In the genomic region with DNA sequence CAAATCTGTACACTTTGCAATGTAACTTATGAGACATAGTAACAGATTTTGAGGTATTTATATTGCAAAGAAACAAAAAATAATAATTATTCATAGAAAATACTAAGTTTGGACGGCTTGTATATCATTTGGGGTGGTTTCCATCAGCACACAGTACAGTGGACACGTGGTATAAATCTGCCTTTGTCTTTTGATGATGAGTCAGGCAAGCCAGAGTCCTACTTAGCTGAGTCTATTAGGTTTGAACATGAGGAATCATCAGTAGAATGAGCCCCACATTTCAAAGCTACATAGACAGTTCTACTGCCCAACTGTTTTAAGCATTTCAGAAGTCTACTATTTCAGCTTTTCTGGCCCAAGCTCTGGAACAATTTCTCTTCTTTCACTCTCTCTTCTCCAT, we compare ENCODE assay signal across 20 cellular contexts.
DNase-seq lines count a peak whose midpoint lies in the region; ATAC-seq, FAIRE-seq and TF ChIP-seq lines count a peak whose summit lies in the region.
"Had no signal": no experiment of that assay in that cellular context is flagged by ENCODE, and none has a peak within 500 bp of the region (broad histone marks: within the 10 kb centered on the region; RNA-seq: fewer than 3 reads in every experiment).

No MANE protein-coding gene starts in this region.

- H2AFZ ChIP-seq in SK-N-SH (ENCODE audit: low read depth) (no peak overlapping the region), astrocyte (ENCODE audit: low read depth, low read length) (no peak overlapping the region)
- H2AFZ ChIP-seq: PC-9 had no signal

- no peaks in the 10 kb centered on the region for H3K27me3 Mint-ChIP-seq in astrocyte (ENCODE audit: low read depth, unreplicated experiment)

- POLR2A ChIA-PET in SK-N-SH (lab: Yijun Ruan, JAX) (no interaction called here), A673 (lab: Charles Lee; ENCODE audit: low non-redundant PET) (no interaction called here)

- no peaks in the 10 kb centered on the region for H3K9me2 ChIP-seq in SK-N-SH

- H3K79me2 ChIP-seq in SK-N-SH (ENCODE audit: insufficient read depth) (no peaks in the 10 kb centered on the region), astrocyte (ENCODE audit: insufficient read depth, low read length) (no peaks in the 10 kb centered on the region)

- H3K4me1 ChIP-seq in SK-N-SH (ENCODE audit: control insufficient read depth in 1 of 2, insufficient read depth in 2 of 2, low read depth in 1 of 2, low read length in 1 of 2) (peaks cover 0 to 4% of the 10 kb centered on the region in 2 experiments; a peak in 3 of 4 replicates), astrocyte (ENCODE audit: insufficient read depth, low read length) (no peaks in the 10 kb centered on the region), A673 (ENCODE audit: insufficient read depth, low read length, poor library complexity, severe bottlenecking) (no peaks in the 10 kb centered on the region)

- no peak overlapping the region for H3K4me2 ChIP-seq in SK-N-SH
- H3K4me2 ChIP-seq in astrocyte (ENCODE audit: low read length) = no peak overlapping the region
- H3K4me2 ChIP-seq: PC-9 had no signal

- H3F3A ChIP-seq in SK-N-SH (replicated peaks; ENCODE audit: insufficient read depth) = no peaks in the 10 kb centered on the region

- no TSS peak for BruUV-seq in A673 (replicated peaks; lab: Mats Ljungman, UMichigan)

- H3K4me3 Mint-ChIP-seq in astrocyte (ENCODE audit: unreplicated experiment) = no peak overlapping the region

- DNase-seq in SK-N-SH = no peak
- DNase-seq in astrocyte (ENCODE audit: low read depth) = no peak
- peak; percentile 18 for DNase-seq in myocyte (ENCODE audit: low read depth)
- no peak for DNase-seq in NCI-H2029 (lab: John Stamatoyannopoulos, UW)
- no peak for DNase-seq in A673 (ENCODE audit: low spot score)
- DNase-seq in NAMALWA (ENCODE audit: low spot score) = no peak
- DNase-seq: COR-L47, HCEC 1CT, NCI-H1417 treated with DMSO at 0.1 percent for 48 hours, NCI-H1930, NCI-H2171, NCI-H774, PC-9 had no signal

- no peak overlapping the region for H3K27ac ChIP-seq in SK-N-SH (ENCODE audit: low read depth in 2 of 2, low read length in 1 of 2)
- no peak overlapping the region for H3K27ac ChIP-seq in astrocyte (ENCODE audit: low read depth, low read length)
- H3K27ac ChIP-seq in A673 (ENCODE audit: low read depth, low read length, poor library complexity, severe bottlenecking) = no peak overlapping the region
- H3K27ac ChIP-seq: 22Rv1, C4-2B, HL-60, PC-9, SJSA1 had no signal

- H3K27me3 ChIP-seq in SK-N-SH (ENCODE audit: insufficient read depth) (no peaks in the 10 kb centered on the region), astrocyte (ENCODE audit: insufficient read depth, low read length) (no peaks in the 10 kb centered on the region), A673 (replicated peaks; ENCODE audit: insufficient read depth, low read depth, low read length, poor library complexity) (peaks cover 41% of the 10 kb centered on the region)
- H3K27me3 ChIP-seq: SJSA1 had no signal

- no peaks in the 10 kb centered on the region for H4K20me1 ChIP-seq in SK-N-SH (ENCODE audit: insufficient read depth)
- H4K20me1 ChIP-seq in astrocyte (ENCODE audit: insufficient read depth, low read length) = no peaks in the 10 kb centered on the region

- CTCF ChIA-PET in SK-N-SH (lab: Yijun Ruan, JAX) = interaction anchor here (1.1 kb wide), 1 partner anchor 91 kb away, joined by 3 read pairs; no protein-coding TSS in a partner anchor
- CTCF ChIA-PET in A673 (lab: Charles Lee) = interaction anchor here (0.6 kb wide), 1 partner anchor 669 kb away, joined by 8 read pairs; no protein-coding TSS in a partner anchor

- WGBS in SK-N-SH (ENCODE audit: low lambda C conversion rate) = 50% methylated on average over 2 of the region's 2 CpGs

- H3K4me3 ChIP-seq in SK-N-SH (ENCODE audit: low read depth in 2 of 2, low read length in 1 of 2) (no peak overlapping the region), astrocyte (ENCODE audit: insufficient read depth, low read depth, low read length) (no peak overlapping the region), A673 (ENCODE audit: low read depth, low read length, poor library complexity, severe bottlenecking) (no peak overlapping the region)
- H3K4me3 ChIP-seq: PC-9, SJSA1 had no signal

- H3K9me3 ChIP-seq in SK-N-SH = no peaks in the 10 kb centered on the region
- no peaks in the 10 kb centered on the region for H3K9me3 ChIP-seq in astrocyte (ENCODE audit: insufficient read depth, low read depth, low read length)
- no peaks in the 10 kb centered on the region for H3K9me3 ChIP-seq in A673 (ENCODE audit: low read depth, low read length, poor library complexity, severe bottlenecking)
- H3K9me3 ChIP-seq: SJSA1 had no signal

- no peak overlapping the region for H3K9ac ChIP-seq in SK-N-SH
- no peak overlapping the region for H3K9ac ChIP-seq in astrocyte (ENCODE audit: low read length)

- no peaks in the 10 kb centered on the region for H3K36me3 ChIP-seq in SK-N-SH (replicated peaks in 1 of 2; ENCODE audit: control insufficient read depth in 1 of 2, insufficient read depth in 2 of 2, low read length in 1 of 2)
- H3K36me3 ChIP-seq in astrocyte (ENCODE audit: insufficient read depth, low read length) = no peaks in the 10 kb centered on the region
- H3K36me3 ChIP-seq in A673 (ENCODE audit: insufficient read depth, low read length, poor library complexity, severe bottlenecking) = no peaks in the 10 kb centered on the region
- H3K36me3 ChIP-seq: SJSA1 had no signal

- no peak for TF ChIP-seq EP300 in SK-N-SH (IDR thresholded peaks at IDR 0.05; ENCODE audit: borderline replicate concordance in 1 of 2, low read depth in 1 of 2, low read length in 1 of 2)

- no peak for TF ChIP-seq RAD21 in SK-N-SH (IDR thresholded peaks at IDR 0.05; ENCODE audit: low read length)

- H3K27ac Mint-ChIP-seq in astrocyte (ENCODE audit: unreplicated experiment) = no peak overlapping the region

- intact Hi-C loops in A673 (cut with micrococcal nuclease; ENCODE audit: unreplicated experiment) = no loop called here

- H3K9me3 Mint-ChIP-seq in astrocyte (ENCODE audit: unreplicated experiment) = no peaks in the 10 kb centered on the region

- TF ChIP-seq CTCF in SK-N-SH (IDR thresholded peaks at IDR 0.05) (no peak), astrocyte (IDR thresholded peaks at IDR 0.05; ENCODE audit: insufficient read depth, low read depth, low read length) (no peak), A673 (conservative IDR thresholded peaks at IDR 0.05; ENCODE audit: low read depth, low read length) (no peak)

- peak; percentile 26 for FAIRE-seq in astrocyte (lab: Jason Lieb, UNC)
- FAIRE-seq: HTR-8/SVneo had no signal

- H3K36me3 Mint-ChIP-seq in astrocyte (ENCODE audit: low read depth, unreplicated experiment) = no peaks in the 10 kb centered on the region

- H3K4me1 Mint-ChIP-seq in astrocyte (ENCODE audit: low read depth, unreplicated experiment) = peaks cover 5% of the 10 kb centered on the region

- ATAC-seq in SK-N-SH treated with all-trans-retinoic acid at 6 μM for 48 hours = peak; percentile 35; the same call in 1 of the 3 replicates
- no peak for ATAC-seq in HG03342 (IDR thresholded peaks at IDR 0.05; ENCODE audit: unreplicated experiment)

TF ChIP-seq in SK-N-SH treated with all-trans-retinoic acid at 6 μM for 48 hours, 23 proteins besides CTCF, POLR2A, EP300 and RAD21:
- no peak for TF ChIP-seq ZNF565 (CRISPR knock-in tag; conservative IDR thresholded peaks at IDR 0.05; ENCODE audit: low read depth)
- TF ChIP-seq OSR1 (CRISPR knock-in tag; IDR thresholded peaks at IDR 0.05) = no peak
- no peak for TF ChIP-seq TCF4 (CRISPR knock-in tag; IDR thresholded peaks at IDR 0.05; ENCODE audit: borderline replicate concordance)
- no peak for TF ChIP-seq TOX (CRISPR knock-in tag; IDR thresholded peaks at IDR 0.05; ENCODE audit: borderline replicate concordance)
- TF ChIP-seq GLIS3 (CRISPR knock-in tag; IDR thresholded peaks at IDR 0.05) = no peak
- no peak for TF ChIP-seq ZNF8 (CRISPR knock-in tag; IDR thresholded peaks at IDR 0.05)
- no peak for TF ChIP-seq ARNTL (CRISPR knock-in tag; IDR thresholded peaks at IDR 0.05; ENCODE audit: borderline replicate concordance, low read depth)
- no peak for TF ChIP-seq BACH2 (CRISPR knock-in tag; IDR thresholded peaks at IDR 0.05; ENCODE audit: borderline replicate concordance)
- TF ChIP-seq ZC3H10 (CRISPR knock-in tag; IDR thresholded peaks at IDR 0.05) = no peak

TF ChIP-seq in SK-N-SH, 30 proteins besides CTCF, POLR2A, EP300 and RAD21 (continues in another document):
- TF ChIP-seq, protein P1, sequence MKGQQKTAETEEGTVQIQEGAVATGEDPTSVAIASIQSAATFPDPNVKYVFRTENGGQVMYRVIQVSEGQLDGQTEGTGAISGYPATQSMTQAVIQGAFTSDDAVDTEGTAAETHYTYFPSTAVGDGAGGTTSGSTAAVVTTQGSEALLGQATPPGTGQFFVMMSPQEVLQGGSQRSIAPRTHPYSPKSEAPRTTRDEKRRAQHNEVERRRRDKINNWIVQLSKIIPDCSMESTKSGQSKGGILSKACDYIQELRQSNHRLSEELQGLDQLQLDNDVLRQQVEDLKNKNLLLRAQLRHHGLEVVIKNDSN (IDR thresholded peaks at IDR 0.05; ENCODE audit: borderline replicate concordance, low read depth) = no peak
- TF ChIP-seq, protein P2, sequence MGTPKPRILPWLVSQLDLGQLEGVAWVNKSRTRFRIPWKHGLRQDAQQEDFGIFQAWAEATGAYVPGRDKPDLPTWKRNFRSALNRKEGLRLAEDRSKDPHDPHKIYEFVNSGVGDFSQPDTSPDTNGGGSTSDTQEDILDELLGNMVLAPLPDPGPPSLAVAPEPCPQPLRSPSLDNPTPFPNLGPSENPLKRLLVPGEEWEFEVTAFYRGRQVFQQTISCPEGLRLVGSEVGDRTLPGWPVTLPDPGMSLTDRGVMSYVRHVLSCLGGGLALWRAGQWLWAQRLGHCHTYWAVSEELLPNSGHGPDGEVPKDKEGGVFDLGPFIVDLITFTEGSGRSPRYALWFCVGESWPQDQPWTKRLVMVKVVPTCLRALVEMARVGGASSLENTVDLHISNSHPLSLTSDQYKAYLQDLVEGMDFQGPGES (IDR thresholded peaks at IDR 0.05; ENCODE audit: low read depth, low read length) = no peak
- TF ChIP-seq SIN3A (IDR thresholded peaks at IDR 0.05; ENCODE audit: borderline replicate concordance, low read depth, low read length) (no peak), ZBTB33 (IDR thresholded peaks at IDR 0.05; ENCODE audit: borderline replicate concordance, low read depth) (no peak), NFIC (IDR thresholded peaks at IDR 0.05; ENCODE audit: borderline replicate concordance) (no peak)
